Comparison of ENCODE assay signal across 13 cellular contexts in the genomic region with DNA sequence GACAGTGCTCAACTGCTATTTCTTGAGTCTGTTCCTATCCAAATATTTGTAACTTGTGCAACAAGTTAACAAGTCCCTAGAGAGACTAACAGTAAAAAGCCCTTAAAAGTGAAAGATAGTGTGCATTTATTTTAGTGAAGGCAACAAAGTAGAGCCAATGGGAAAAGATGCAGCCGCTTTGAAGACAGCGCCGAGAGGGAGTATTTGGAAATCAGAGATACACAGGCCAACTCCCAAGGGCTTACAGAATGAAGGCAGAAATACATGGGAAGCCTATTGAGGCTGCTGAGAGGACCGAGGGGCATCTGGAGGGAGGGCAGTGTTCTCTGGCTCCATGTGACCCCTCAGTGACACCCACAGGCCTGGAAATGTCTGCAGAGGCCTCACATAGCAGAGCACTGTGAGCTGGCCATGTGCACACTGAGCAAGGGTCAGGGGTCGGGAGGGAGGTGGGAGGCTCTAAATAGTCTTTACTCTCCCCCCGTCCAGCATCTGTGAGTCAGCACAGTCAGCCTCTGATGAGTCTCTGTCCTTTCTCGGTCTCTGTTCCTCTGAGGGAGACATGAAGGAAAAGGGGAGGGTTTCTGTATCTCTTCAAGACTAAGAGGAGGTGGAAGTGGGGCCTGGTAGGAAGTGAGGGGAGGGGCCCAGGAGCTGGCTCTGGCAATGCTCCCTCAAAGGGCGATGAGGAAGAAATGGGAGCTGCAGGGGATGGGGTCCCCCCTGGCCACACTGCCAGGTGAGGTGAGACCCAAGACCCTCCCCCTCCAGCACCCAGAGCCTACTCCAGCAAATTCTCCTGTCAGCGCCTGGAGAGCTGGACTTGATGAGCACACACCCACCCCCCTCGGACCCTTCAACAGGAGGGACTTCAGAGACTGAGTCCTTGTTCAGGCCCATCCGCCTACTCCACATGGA.
A peak's percentile ranks its signal among the peaks of the same experiment; 100 is the strongest.
DNase-seq lines count a peak whose midpoint lies in the region; ATAC-seq and TF ChIP-seq lines count a peak whose summit lies in the region.
"Had no signal": no experiment of that assay in that cellular context is flagged by ENCODE, and none has a peak within 500 bp of the region (broad histone marks: within the 10 kb centered on the region; RNA-seq: fewer than 3 reads in every experiment).

No MANE protein-coding gene starts in this region.

- H3K9me3 ChIP-seq in Loucy (ENCODE audit: insufficient read depth, low read depth, low read length), result no peaks in the 10 kb centered on the region
- no peaks in the 10 kb centered on the region for H3K9me3 ChIP-seq in gastroesophageal sphincter

- no peaks in the 10 kb centered on the region for H4K20me1 ChIP-seq in Loucy (ENCODE audit: insufficient read depth, low read length, poor library complexity, severe bottlenecking)

- H3K36me3 ChIP-seq in Loucy (ENCODE audit: insufficient read depth, low read length) (no peaks in the 10 kb centered on the region), gastroesophageal sphincter (no peaks in the 10 kb centered on the region)
- H3K36me3 ChIP-seq: WERI-Rb-1 had no signal

- no peak overlapping the region for H3K27ac Mint-ChIP-seq in stimulated activated memory B cell treated with anti-CD40 and anti-IgM and Interleukin-4, amounts not matched to agents 10 μg/mL and 1 μg/mL and 100 μg/mL, for 72 hours

- no peak overlapping the region for H3K4me3 Mint-ChIP-seq in stimulated activated memory B cell treated with anti-CD40 and anti-IgM and Interleukin-4, amounts not matched to agents 10 μg/mL and 1 μg/mL and 100 μg/mL, for 72 hours

- H3K4me1 Mint-ChIP-seq in stimulated activated memory B cell treated with anti-CD40 and anti-IgM and Interleukin-4, amounts not matched to agents 10 μg/mL and 1 μg/mL and 100 μg/mL, for 72 hours, result no peaks in the 10 kb centered on the region

- DNase-seq in myocyte (ENCODE audit: low read depth) (peak; percentile 31), ureter (ENCODE audit: low spot score) (peak; percentile 68), dorsolateral prefrontal cortex (no peak), AML-193 (lab: John Stamatoyannopoulos, UW) (no peak)
- DNase-seq: activated naive CD4-positive, alpha-beta T cell treated with anti-CD3 and anti-CD28 coated beads, Interleukin-2, amount 50 U/mL, for 16 hours; foreskin keratinocyte; NCI-H1092 treated with DMSO at 0.1 percent for 48 hours; posterior cingulate gyrus; stimulated activated naive CD4-positive, alpha-beta T cell; WERI-Rb-1 had no signal

- TF ChIP-seq CTCF in Loucy (conservative IDR thresholded peaks at IDR 0.05; ENCODE audit: low read length) (no peak), gastroesophageal sphincter (IDR thresholded peaks at IDR 0.05) (no peak), dorsolateral prefrontal cortex (IDR thresholded peaks at IDR 0.05 in 54 of 56, conservative IDR thresholded peaks at IDR 0.05 in 2 of 56; ENCODE audit: low read depth in 1 of 56, partially characterized antibody in 56 of 56) (no peak)

- 54 to 72% methylated on average over 4 to 5 of the region's 11 CpGs for WGBS in gastroesophageal sphincter (ENCODE audit: low coverage in 1 of 2), 2 donors

- H3K4me1 ChIP-seq in Loucy (ENCODE audit: insufficient read depth, low read length, poor library complexity, severe bottlenecking) (peaks cover 3% of the 10 kb centered on the region), gastroesophageal sphincter (peaks cover 0 to 13% (median 3%) of the 10 kb centered on the region in 3 donors)

- intact Hi-C loops in dorsolateral prefrontal cortex (cut with DNase I), result no loop called here

- no peaks in the 10 kb centered on the region for H3K79me2 ChIP-seq in Loucy (ENCODE audit: insufficient read depth, low read length)

- H3K27me3 Mint-ChIP-seq in stimulated activated memory B cell treated with anti-CD40 and anti-IgM and Interleukin-4, amounts not matched to agents 10 μg/mL and 1 μg/mL and 100 μg/mL, for 72 hours, result peaks cover 31% of the 10 kb centered on the region

- H3F3A ChIP-seq in Loucy (ENCODE audit: low read depth), result no peaks in the 10 kb centered on the region

- H3K4me3 ChIP-seq in Loucy (ENCODE audit: low read length, poor library complexity, severe bottlenecking), result no peak overlapping the region
- H3K4me3 ChIP-seq in gastroesophageal sphincter, result no peak overlapping the region
- no peak overlapping the region for H3K4me3 ChIP-seq in dorsolateral prefrontal cortex

- no peak overlapping the region for H3K9ac ChIP-seq in Loucy (ENCODE audit: low read depth, low read length, poor library complexity, severe bottlenecking)

- H3K36me3 Mint-ChIP-seq in stimulated activated memory B cell treated with anti-CD40 and anti-IgM and Interleukin-4, amounts not matched to agents 10 μg/mL and 1 μg/mL and 100 μg/mL, for 72 hours, result no peaks in the 10 kb centered on the region

- peak; percentile 76 for ATAC-seq in gastroesophageal sphincter
- ATAC-seq in stimulated activated memory B cell treated with anti-CD40 and anti-IgM and Interleukin-4, amounts not matched to agents 10 μg/mL and 1 μg/mL and 100 μg/mL, for 72 hours, result no peak
- ATAC-seq: foreskin keratinocyte had no signal

- TF ChIP-seq POLR2A in gastroesophageal sphincter (IDR thresholded peaks at IDR 0.05), result no peak

- H3K4me2 ChIP-seq in Loucy (ENCODE audit: low read depth, low read length, poor library complexity, severe bottlenecking), result no peak overlapping the region

- no peaks in the 10 kb centered on the region for H3K9me2 ChIP-seq in Loucy (replicated peaks; ENCODE audit: low read depth, low read length)

- no peaks in the 10 kb centered on the region for H3K27me3 ChIP-seq in Loucy (ENCODE audit: insufficient read depth, low read length, poor library complexity, severe bottlenecking)
- peaks cover 7% of the 10 kb centered on the region for H3K27me3 ChIP-seq in gastroesophageal sphincter
- peaks cover 0 to 9% (median 0%) of the 10 kb centered on the region in 45 donors for H3K27me3 ChIP-seq in dorsolateral prefrontal cortex

- no peak for TF ChIP-seq EP300 in gastroesophageal sphincter (IDR thresholded peaks at IDR 0.05)

- no peaks in the 10 kb centered on the region for H3K9me3 Mint-ChIP-seq in stimulated activated memory B cell treated with anti-CD40 and anti-IgM and Interleukin-4, amounts not matched to agents 10 μg/mL and 1 μg/mL and 100 μg/mL, for 72 hours

- H3K27ac ChIP-seq in gastroesophageal sphincter (peak overlapping the region in 1 of 4 donors; percentile 43), dorsolateral prefrontal cortex (peak overlapping the region in 1 of 59 donors; percentile 11)
- H3K27ac ChIP-seq: foreskin keratinocyte, WERI-Rb-1 had no signal

- peak overlapping the region; percentile 42; the same call in 1 of the 2 replicates for H2AFZ ChIP-seq in Loucy (ENCODE audit: low read length)

Comparison
In these comparisons a context has a peak if more than half of its experiments do, and no peak if none do; other contexts are left out.
1. DNase-seq: peak in myocyte (single experiment) and ureter (single experiment); none in dorsolateral prefrontal cortex (0 of 10) and AML-193 (0 of 2).